ENCODE assay signal across 27 cellular contexts in genomic region chr7:16137944-16138343, GRCh38.
A peak's percentile ranks its signal among the peaks of the same experiment; 100 is the strongest.
DNase-seq lines count a peak whose midpoint lies in the region; ATAC-seq and TF ChIP-seq lines count a peak whose summit lies in the region.
"Had no signal": no experiment of that assay in that cellular context is flagged by ENCODE, and none has a peak within 500 bp of the region (broad histone marks: within the 10 kb centered on the region; RNA-seq: fewer than 3 reads in every experiment).

No MANE protein-coding gene starts in this region.

- H3K4me3 ChIP-seq in PC-3 (ENCODE audit: low read length), result no peak overlapping the region
- H3K4me3 ChIP-seq: A549; BLaER1; BLaER1 treated with 17β-estradiol and CSF1 and Interleukin-3, amounts not matched to agents 10 nM and 100 nM had no signal

- H3K9ac ChIP-seq in PC-3 (ENCODE audit: low read length), result no peak overlapping the region
- H3K9ac ChIP-seq: BLaER1; BLaER1 treated with 17β-estradiol and CSF1 and Interleukin-3, amounts not matched to agents 10 nM and 100 nM had no signal

- H3K9me2 ChIP-seq in PC-3 (replicated peaks; ENCODE audit: low read length), result no peaks in the 10 kb centered on the region

- no peaks in the 10 kb centered on the region for H3K79me2 ChIP-seq in PC-3 (ENCODE audit: low read length)

- H3K36me3 ChIP-seq in PC-3 (ENCODE audit: low read depth, low read length), result no peaks in the 10 kb centered on the region
- H3K36me3 ChIP-seq: BE2C; BLaER1; BLaER1 treated with 17β-estradiol and CSF1 and Interleukin-3, amounts not matched to agents 10 nM and 100 nM had no signal

- H3K4me2 ChIP-seq in PC-3 (ENCODE audit: low read length), result no peak overlapping the region
- H3K4me2 ChIP-seq: A549; BLaER1; BLaER1 treated with 17β-estradiol and CSF1 and Interleukin-3, amounts not matched to agents 10 nM and 100 nM had no signal

- intact Hi-C loops in PC-3 (cut with micrococcal nuclease), result loop anchor here (5.0 kb wide), 1 partner anchor 49 kb away; no protein-coding TSS in a partner anchor

- BruUV-seq in PC-3 (replicated peaks; lab: Mats Ljungman, UMichigan), result no TSS peak

- no peak for TF ChIP-seq CTCF in PC-3 (conservative IDR thresholded peaks at IDR 0.05; ENCODE audit: low read depth, low read length)

- H3K27me3 ChIP-seq in PC-3 (ENCODE audit: low read length), result no peaks in the 10 kb centered on the region
- H3K27me3 ChIP-seq: BE2C; BLaER1; BLaER1 treated with 17β-estradiol and CSF1 and Interleukin-3, amounts not matched to agents 10 nM and 100 nM had no signal

- POLR2A ChIA-PET in PC-3 (lab: Charles Lee; ENCODE audit: unreplicated experiment), result no interaction called here

- no peaks in the 10 kb centered on the region for H3F3A ChIP-seq in PC-3 (ENCODE audit: low read length, unreplicated experiment)

- H3K4me1 ChIP-seq in PC-3 (ENCODE audit: insufficient read depth, low read length), result 0 out of 2 replicates have a peak, but pooled peaks cover 4% of the 10 kb centered on the region
- H3K4me1 ChIP-seq: A549, BE2C, BLaER1, Caco-2 had no signal

- peak; percentile 16 for DNase-seq in PC-3
- no peak for DNase-seq in medulla oblongata (ENCODE audit: extremely low spot score)
- DNase-seq: 8988T; ACHN; AML-193; BE2C; C1 segment of cervical spinal cord; Caco-2; Calu3; CD4-positive, alpha-beta memory T cell; CD4-positive, alpha-beta T cell; CD4-positive, CD25-positive, alpha-beta regulatory T cell; CD8-positive, alpha-beta memory T cell; CD8-positive, alpha-beta T cell; COR-L47; DMS 273 treated with DMSO at 0.1 percent for 48 hours; DMS153; DMS53; DMS79; DMS79 treated with DMSO at 0.1 percent for 48 hours; DND-41; EL had no signal

- H2AFZ ChIP-seq in PC-3 (ENCODE audit: low read length), result no peak overlapping the region

- no peaks in the 10 kb centered on the region for H3K9me3 ChIP-seq in PC-3 (ENCODE audit: low read length)
- H3K9me3 ChIP-seq: A549; BE2C; BLaER1; BLaER1 treated with 17β-estradiol and CSF1 and Interleukin-3, amounts not matched to agents 10 nM and 100 nM; Caco-2 had no signal

- no peak; the same call in none of the 2 replicates for ATAC-seq in PC-3
- ATAC-seq: A549; CD8-positive, alpha-beta T cell had no signal

- H4K20me1 ChIP-seq in PC-3 (ENCODE audit: low read length), result no peaks in the 10 kb centered on the region
- H4K20me1 ChIP-seq: BLaER1; BLaER1 treated with 17β-estradiol and CSF1 and Interleukin-3, amounts not matched to agents 10 nM and 100 nM had no signal

- H3K27ac ChIP-seq in PC-3 (ENCODE audit: low read length), result no peak overlapping the region
- H3K27ac ChIP-seq: 22Rv1; A549; BLaER1; BLaER1 treated with 17β-estradiol and CSF1 and Interleukin-3, amounts not matched to agents 10 nM and 100 nM; C4-2B had no signal

- CTCF ChIA-PET in PC-3 (lab: Charles Lee), result interaction anchor here (0.7 kb wide), 1 partner anchor 181 kb away, joined by 3 read pairs; no protein-coding TSS in a partner anchor
